Comparison of ENCODE assay signal across 1 cellular context in genomic region chr22:40070701-40071100, GRCh38.
TF ChIP-seq lines count a peak whose summit lies in the region.

No MANE protein-coding gene starts in this region.

TF ChIP-seq in SK-N-SH, 30 proteins besides CTCF, POLR2A, EP300 and RAD21 (continued from another document):
- no peak for TF ChIP-seq RCOR1 (IDR thresholded peaks at IDR 0.05; ENCODE audit: low read length)
